Comparison of ENCODE assay signal across 8 cellular contexts in genomic region chr14:73245401-73246325, GRCh38. TPM values are rescaled to one million over a fixed set of nuclear protein-coding genes. Genes with fewer than 3 reads are reported as not detected.
DNase-seq lines count a peak whose midpoint lies in the region; ATAC-seq and TF ChIP-seq lines count a peak whose summit lies in the region.

No MANE protein-coding gene starts in this region.

- H3K9ac ChIP-seq in smooth muscle cell (ENCODE audit: low read depth): peak overlapping the region; percentile 54

- no peak for TF ChIP-seq CTCF in heart right ventricle (IDR thresholded peaks at IDR 0.05)
- no peak for TF ChIP-seq CTCF in smooth muscle cell (IDR thresholded peaks at IDR 0.05; ENCODE audit: borderline replicate concordance, insufficient read depth, poor library complexity, severe bottlenecking)

- 14% methylated on average over 64 to 67 of the region's 67 CpGs for WGBS in heart right ventricle, 2 donors
- 24% methylated on average over 38 of the region's 67 CpGs for WGBS in smooth muscle cell (ENCODE audit: low lambda C conversion rate)

- H4K20me1 ChIP-seq in smooth muscle cell (ENCODE audit: low read depth): no peaks in the 10 kb centered on the region

- H3K36me3 ChIP-seq in H7 (replicated peaks; ENCODE audit: control insufficient read depth, insufficient read depth, low read length) (no peaks in the 10 kb centered on the region), heart right ventricle (no peaks in the 10 kb centered on the region), smooth muscle cell (ENCODE audit: low read depth) (no peaks in the 10 kb centered on the region)

- peak overlapping the region; percentile 84 for H2AFZ ChIP-seq in smooth muscle cell (ENCODE audit: low read depth)

- peak overlapping the region; percentile 96 for H3K4me2 ChIP-seq in smooth muscle cell

- peak; percentile 73 to 93 (median 86) for ATAC-seq in heart right ventricle

- H3K79me2 ChIP-seq in smooth muscle cell (ENCODE audit: low read depth): no peaks in the 10 kb centered on the region

- peak; percentile 28 for DNase-seq in DMS79 (lab: John Stamatoyannopoulos, UW)
- peak; percentile 75 for DNase-seq in H7
- peak; percentile 22 for DNase-seq in NCI-H82 treated with DMSO at 0.1 percent for 48 hours (lab: John Stamatoyannopoulos, UW; ENCODE audit: unreplicated experiment)
- DNase-seq in activated T-helper 9 cell treated with anti-CD3 and anti-CD28 coated beads, Interleukin-2, amount 50 U/mL, for 16 hours (ENCODE audit: low read depth): peak; percentile 21
- peak; percentile 41 to 74 for DNase-seq in heart right ventricle
- DNase-seq in smooth muscle cell (lab: John Stamatoyannopoulos, UW; ENCODE audit: unreplicated experiment): no peak
- no peak for DNase-seq in kidney glomerular epithelial cell (lab: John Stamatoyannopoulos, UW)
- DNase-seq in cerebellar nuclear complex (lab: John Stamatoyannopoulos, UW): no peak

- H3F3A ChIP-seq in smooth muscle cell (ENCODE audit: low read depth): no peaks in the 10 kb centered on the region

- H3K27me3 ChIP-seq in H7 (ENCODE audit: control insufficient read depth, insufficient read depth, low read length) (peaks cover 23% of the 10 kb centered on the region), heart right ventricle (peaks cover 6 to 42% (median 38%) of the 10 kb centered on the region in 7 donors), smooth muscle cell (ENCODE audit: low read depth) (peaks cover 9% of the 10 kb centered on the region)

- H3K9me3 ChIP-seq in heart right ventricle (no peaks in the 10 kb centered on the region), smooth muscle cell (replicated peaks; ENCODE audit: low read depth) (no peaks in the 10 kb centered on the region)

- peak overlapping the region in 2 of 10 donors; percentile 27 to 33 for H3K27ac ChIP-seq in heart right ventricle
- H3K27ac ChIP-seq in smooth muscle cell (ENCODE audit: low read depth): no peak overlapping the region

- intact Hi-C loops in heart right ventricle (cut with DNase I): no loop called here

- peaks cover 0 to 42% (median 9%) of the 10 kb centered on the region in 9 donors for H3K4me1 ChIP-seq in heart right ventricle
- no peaks in the 10 kb centered on the region for H3K4me1 ChIP-seq in smooth muscle cell (ENCODE audit: low read depth)

- H3K4me3 ChIP-seq in H7 (ENCODE audit: insufficient read depth, low read depth, low read length) (peak overlapping the region; percentile 46), heart right ventricle (peak overlapping the region; percentile 33 to 63 (median 54)), smooth muscle cell (peak overlapping the region; percentile 72)

RNA-seq across cellular contexts. Expression of gene PAPLN, which starts 8.4 kb away (rescaled TPM):
- total RNA-seq in H7 (2014; rRNA removed; shearing (Covaris generic)): 1.0 and 2.2 TPM in 2 replicates
- total RNA-seq in heart right ventricle (1 to 10 TPM in 7 of 10 donors, under 1 TPM in 3; 0.67 to 3.8 (median 1.8) TPM), smooth muscle cell (1.5 and 4.3 TPM in 2 replicates)
- polyA plus RNA-seq in heart right ventricle (1 to 10 TPM in 1 of 2 donors, under 1 TPM in 1; 0.64 to 4.1 TPM), smooth muscle cell (3.3 and 4.3 TPM in 2 replicates)

Comparison
In these comparisons a context has a peak if more than half of its experiments do, and no peak if none do; other contexts are left out.
1. DNase-seq: peak in DMS79 (single experiment), H7 (single experiment), NCI-H82 treated with DMSO at 0.1 percent for 48 hours (single experiment), activated T-helper 9 cell treated with anti-CD3 and anti-CD28 coated beads, Interleukin-2, amount 50 U/mL, for 16 hours (single experiment) and heart right ventricle (2 of 2); none in smooth muscle cell (single experiment), kidney glomerular epithelial cell (single experiment) and cerebellar nuclear complex (0 of 2).
2. Peak in every context shown above with its lines, with median percentiles within 50 percentile points of each other: H3K4me3 ChIP-seq.